ENCODE assay signal across 8 cellular contexts in the genomic region with DNA sequence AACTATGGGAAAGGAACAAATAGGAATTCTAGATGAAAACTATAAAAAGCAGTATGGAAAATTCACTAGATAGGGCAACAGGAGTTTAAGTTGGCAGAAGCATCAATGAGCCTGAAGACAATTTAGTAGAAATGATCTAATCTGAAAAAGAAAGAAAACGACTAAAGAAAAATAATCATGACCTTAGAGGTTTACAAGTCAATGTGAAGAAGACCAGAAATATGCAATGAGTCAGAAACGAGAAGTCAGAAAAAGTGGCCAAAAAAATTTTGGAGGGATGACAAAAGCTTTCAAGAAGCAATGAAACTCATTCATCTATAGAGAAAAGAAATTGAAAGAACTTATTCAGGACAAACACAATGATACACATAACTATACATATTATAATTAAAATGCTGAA.
DNase-seq lines count a peak whose midpoint lies in the region; FAIRE-seq and TF ChIP-seq lines count a peak whose summit lies in the region.
"Not testable (repeated sequence)": the region's sequence is repeated elsewhere in the genome, so short reads cannot be mapped to it uniquely, and the experiment has no call there.

No MANE protein-coding gene starts in this region.

- H3K79me2 ChIP-seq in OCI-LY1 (ENCODE audit: insufficient read depth, low read length); astrocyte (ENCODE audit: insufficient read depth, low read length); osteoblast (ENCODE audit: insufficient read depth, low read length): not testable (repeated sequence)

- not testable (repeated sequence) for H3K4me1 Mint-ChIP-seq in astrocyte (ENCODE audit: low read depth, unreplicated experiment)

- H3K27me3 ChIP-seq in OCI-LY1 (ENCODE audit: insufficient read depth, low read length); astrocyte (ENCODE audit: insufficient read depth, low read length); osteoblast (ENCODE audit: insufficient read depth, low read length): not testable (repeated sequence)

- H2AFZ ChIP-seq in OCI-LY1 (ENCODE audit: low read length); astrocyte (ENCODE audit: low read depth, low read length); osteoblast (ENCODE audit: low read length): not testable (repeated sequence)

- H4K20me1 ChIP-seq in OCI-LY1 (ENCODE audit: insufficient read depth, low read length); astrocyte (ENCODE audit: insufficient read depth, low read length); osteoblast (ENCODE audit: insufficient read depth, low read length): not testable (repeated sequence)

- not testable (repeated sequence) for H3K27ac Mint-ChIP-seq in astrocyte (ENCODE audit: unreplicated experiment)

- not testable (repeated sequence) for H3K9me2 ChIP-seq in OCI-LY1 (ENCODE audit: low read depth, low read length)

- peaks cover 32% of the 10 kb centered on the region for H3K4me1 ChIP-seq in OCI-LY1 (ENCODE audit: insufficient read depth, low read length, severe bottlenecking)
- H3K4me1 ChIP-seq in astrocyte (ENCODE audit: insufficient read depth, low read length); osteoblast (ENCODE audit: insufficient read depth, low read length): not testable (repeated sequence)

- H3K27me3 Mint-ChIP-seq in astrocyte (ENCODE audit: low read depth, unreplicated experiment): not testable (repeated sequence)

- not testable (repeated sequence) for H3K9ac ChIP-seq in OCI-LY1 (ENCODE audit: low read length); astrocyte (ENCODE audit: low read length)

- peak overlapping the region; percentile 66 for H3K27ac ChIP-seq in OCI-LY1 (ENCODE audit: low read depth, low read length, poor library complexity, severe bottlenecking)
- H3K27ac ChIP-seq in astrocyte (ENCODE audit: low read depth, low read length); osteoblast (ENCODE audit: low read depth, low read length): not testable (repeated sequence)

- not testable (repeated sequence) for H3K9me3 ChIP-seq in OCI-LY1 (ENCODE audit: low read length); astrocyte (ENCODE audit: insufficient read depth, low read depth, low read length); osteoblast (ENCODE audit: low read depth, low read length)

- not testable (repeated sequence) for H3K4me3 Mint-ChIP-seq in astrocyte (ENCODE audit: unreplicated experiment)

- not testable (repeated sequence) for H3K36me3 ChIP-seq in OCI-LY1 (ENCODE audit: insufficient read depth, low read length); astrocyte (ENCODE audit: insufficient read depth, low read length); osteoblast (ENCODE audit: insufficient read depth, low read length)

- H3K4me2 ChIP-seq in OCI-LY1 (ENCODE audit: low read length); astrocyte (ENCODE audit: low read length); osteoblast (ENCODE audit: insufficient read depth, low read length): not testable (repeated sequence)

- not testable (repeated sequence) for H3K9me3 Mint-ChIP-seq in astrocyte (ENCODE audit: unreplicated experiment)

- not testable (repeated sequence) for FAIRE-seq in astrocyte (lab: Jason Lieb, UNC)

- H3K36me3 Mint-ChIP-seq in astrocyte (ENCODE audit: low read depth, unreplicated experiment): not testable (repeated sequence)

- H3F3A ChIP-seq in OCI-LY1 (ENCODE audit: insufficient read depth, low read length): not testable (repeated sequence)

- not testable (repeated sequence) for H3K4me3 ChIP-seq in OCI-LY1 (ENCODE audit: low read depth, low read length, poor library complexity, severe bottlenecking); astrocyte (ENCODE audit: insufficient read depth, low read depth, low read length); osteoblast (ENCODE audit: insufficient read depth, low read length)

- not testable (repeated sequence) for TF ChIP-seq CTCF in AG09319 (IDR thresholded peaks at IDR 0.05; ENCODE audit: low read depth, low read length); OCI-LY1 (IDR thresholded peaks at IDR 0.05; ENCODE audit: low read length); astrocyte (IDR thresholded peaks at IDR 0.05; ENCODE audit: insufficient read depth, low read depth, low read length); osteoblast (IDR thresholded peaks at IDR 0.05; ENCODE audit: extremely low read depth, low read depth, low read length)

- DNase-seq in AG09319 (ENCODE audit: extremely low read depth, low read depth) (peak; percentile 11), Daoy (ENCODE audit: low read depth) (peak; percentile 39), HCEC 1CT (peak; percentile 0), astrocyte (ENCODE audit: low read depth) (peak; percentile 1), fibroblast of gingiva (ENCODE audit: low read depth) (peak; percentile 58), hepatic stellate cell (ENCODE audit: low spot score) (peak; percentile 0), osteoblast (ENCODE audit: insufficient read length, low spot score, missing footprints) (peak; percentile 10)

Comparison
In these comparisons a context has a peak if more than half of its experiments do, and no peak if none do; other contexts are left out.
1. DNase-seq: peak in every context shown above with its lines; median percentile 58 in fibroblast of gingiva; 39 in Daoy; 11 in AG09319; 10 in osteoblast; 1 in astrocyte; 0 in HCEC 1CT; 0 in hepatic stellate cell.